Comparison of ENCODE assay signal across 1 cellular context in genomic region chrX:106966547-106966946, GRCh38.
TF ChIP-seq lines count a peak whose summit lies in the region.

No MANE protein-coding gene starts in this region.

TF ChIP-seq in HEK293, 187 proteins besides CTCF, POLR2A, EP300 and RAD21:
- 0 out of 2 replicates have a peak, but pooled peaks have one; percentile 7 for TF ChIP-seq EGR2 (tag by site-specific recombination; IDR thresholded peaks at IDR 0.05; ENCODE audit: low read depth)
